1 cellular context compared by ENCODE assay signal in the genomic region with DNA sequence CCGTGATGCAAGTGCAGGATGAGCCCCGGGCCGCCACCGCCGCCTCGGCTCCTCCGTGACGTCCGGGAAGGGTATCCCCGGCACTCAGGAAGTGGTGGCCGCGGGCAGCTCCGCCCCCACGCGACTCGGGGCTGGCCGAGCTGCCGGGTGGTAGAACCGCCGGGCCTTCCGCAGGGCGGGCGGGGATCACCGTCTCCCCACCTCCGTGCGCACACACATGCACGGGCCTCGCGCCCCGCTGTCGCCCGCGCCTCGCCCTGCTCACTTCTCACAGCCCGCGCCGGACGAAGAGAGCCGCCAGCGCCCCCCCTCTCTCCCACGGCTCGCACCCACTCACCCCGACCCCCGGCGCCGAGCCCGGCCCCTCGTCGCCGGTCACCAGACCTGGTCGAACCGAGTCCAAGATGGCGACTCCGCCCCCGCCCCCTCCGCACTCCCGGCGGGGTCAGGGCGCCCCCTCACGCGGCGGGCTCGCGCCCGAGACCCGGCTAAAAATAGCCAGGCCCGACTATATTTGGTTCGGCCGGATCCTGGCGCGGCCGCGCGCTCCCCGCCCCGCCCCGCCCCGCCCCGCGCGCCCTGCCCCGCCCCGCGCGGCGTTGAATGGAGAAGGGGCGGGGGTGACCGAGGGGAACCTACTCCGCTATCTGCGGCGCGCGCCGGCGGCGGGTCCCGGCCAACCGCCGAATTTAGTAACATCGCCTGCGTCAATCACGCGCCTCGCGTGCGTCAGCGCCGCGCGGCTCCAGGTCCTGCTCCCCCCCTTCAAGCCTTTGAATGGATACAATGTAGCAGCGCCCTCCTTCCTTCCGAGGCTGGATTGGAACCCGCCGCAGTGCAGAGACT.
TF ChIP-seq lines count a peak whose summit lies in the region.

No MANE protein-coding gene starts in this region.

TF ChIP-seq in HEK293, 187 proteins besides CTCF, POLR2A, EP300 and RAD21 (continued from another document and continues in another):
- TF ChIP-seq, protein P1, sequence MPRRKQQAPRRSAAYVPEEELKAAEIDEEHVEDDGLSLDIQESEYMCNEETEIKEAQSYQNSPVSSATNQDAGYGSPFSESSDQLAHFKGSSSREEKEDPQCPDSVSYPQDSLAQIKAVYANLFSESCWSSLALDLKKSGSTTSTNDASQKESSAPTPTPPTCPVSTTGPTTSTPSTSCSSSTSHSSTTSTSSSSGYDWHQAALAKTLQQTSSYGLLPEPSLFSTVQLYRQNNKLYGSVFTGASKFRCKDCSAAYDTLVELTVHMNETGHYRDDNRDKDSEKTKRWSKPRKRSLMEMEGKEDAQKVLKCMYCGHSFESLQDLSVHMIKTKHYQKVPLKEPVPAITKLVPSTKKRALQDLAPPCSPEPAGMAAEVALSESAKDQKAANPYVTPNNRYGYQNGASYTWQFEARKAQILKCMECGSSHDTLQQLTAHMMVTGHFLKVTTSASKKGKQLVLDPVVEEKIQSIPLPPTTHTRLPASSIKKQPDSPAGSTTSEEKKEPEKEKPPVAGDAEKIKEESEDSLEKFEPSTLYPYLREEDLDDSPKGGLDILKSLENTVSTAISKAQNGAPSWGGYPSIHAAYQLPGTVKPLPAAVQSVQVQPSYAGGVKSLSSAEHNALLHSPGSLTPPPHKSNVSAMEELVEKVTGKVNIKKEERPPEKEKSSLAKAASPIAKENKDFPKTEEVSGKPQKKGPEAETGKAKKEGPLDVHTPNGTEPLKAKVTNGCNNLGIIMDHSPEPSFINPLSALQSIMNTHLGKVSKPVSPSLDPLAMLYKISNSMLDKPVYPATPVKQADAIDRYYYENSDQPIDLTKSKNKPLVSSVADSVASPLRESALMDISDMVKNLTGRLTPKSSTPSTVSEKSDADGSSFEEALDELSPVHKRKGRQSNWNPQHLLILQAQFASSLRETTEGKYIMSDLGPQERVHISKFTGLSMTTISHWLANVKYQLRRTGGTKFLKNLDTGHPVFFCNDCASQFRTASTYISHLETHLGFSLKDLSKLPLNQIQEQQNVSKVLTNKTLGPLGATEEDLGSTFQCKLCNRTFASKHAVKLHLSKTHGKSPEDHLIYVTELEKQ (tag by site-specific recombination; IDR thresholded peaks at IDR 0.05; ENCODE audit: borderline replicate concordance) = no peak; the same call in 1 of the 2 replicates
- TF ChIP-seq ZNF548 (tag by site-specific recombination; IDR thresholded peaks at IDR 0.05) (no peak), ZBTB20 (tag by site-specific recombination; IDR thresholded peaks at IDR 0.05) (peak; percentile 91), ZBTB1 (tag by site-specific recombination; IDR thresholded peaks at IDR 0.05) (no peak), ZNF132 (tag by site-specific recombination; IDR thresholded peaks at IDR 0.05; ENCODE audit: borderline replicate concordance) (no peak), ZNF211 (tag by site-specific recombination; IDR thresholded peaks at IDR 0.05; ENCODE audit: low read depth) (no peak), EGR2 (tag by site-specific recombination; IDR thresholded peaks at IDR 0.05; ENCODE audit: low read depth) (peak; percentile 87; the same call in 1 of the 2 replicates), KLF7 (tag by site-specific recombination; IDR thresholded peaks at IDR 0.05; ENCODE audit: borderline replicate concordance) (0 out of 2 replicates have a peak, but pooled peaks have one; percentile 22), ZNF335 (tag by site-specific recombination; conservative IDR thresholded peaks at IDR 0.05) (peak; percentile 60), ZNF311 (tag by site-specific recombination; IDR thresholded peaks at IDR 0.05; ENCODE audit: borderline replicate concordance) (no peak), ZNF184 (tag by site-specific recombination; IDR thresholded peaks at IDR 0.05) (no peak), YY2 (tag by site-specific recombination; IDR thresholded peaks at IDR 0.05) (peak; percentile 35; the same call in 1 of the 2 replicates), ZNF792 (tag by site-specific recombination; IDR thresholded peaks at IDR 0.05) (no peak), ZFP41 (tag by site-specific recombination; IDR thresholded peaks at IDR 0.05; ENCODE audit: borderline replicate concordance) (no peak), ZNF133 (tag by site-specific recombination; IDR thresholded peaks at IDR 0.05) (no peak), ZNF473 (tag by site-specific recombination; IDR thresholded peaks at IDR 0.05) (no peak), ZNF843 (tag by site-specific recombination; IDR thresholded peaks at IDR 0.05) (no peak), ZNF138 (tag by site-specific recombination; IDR thresholded peaks at IDR 0.05; ENCODE audit: borderline replicate concordance) (no peak), ZNF629 (tag by site-specific recombination; IDR thresholded peaks at IDR 0.05) (peak; percentile 78), GLIS1 (tag by site-specific recombination; IDR thresholded peaks at IDR 0.05) (peak; percentile 59; the same call in 1 of the 2 replicates), ZNF626 (tag by site-specific recombination; IDR thresholded peaks at IDR 0.05) (no peak), ZNF670 (tag by site-specific recombination; IDR thresholded peaks at IDR 0.05; ENCODE audit: low read depth) (no peak), SCRT1 (tag by site-specific recombination; IDR thresholded peaks at IDR 0.05; ENCODE audit: borderline replicate concordance) (no peak), ZBTB48 (tag by site-specific recombination; IDR thresholded peaks at IDR 0.05) (peak; percentile 72), ZNF660 (tag by site-specific recombination; IDR thresholded peaks at IDR 0.05) (0 out of 2 replicates have a peak, but pooled peaks have one; percentile 58), ZNF621 (tag by site-specific recombination; IDR thresholded peaks at IDR 0.05) (no peak), GFI1B (tag by site-specific recombination; IDR thresholded peaks at IDR 0.05) (no peak), ZNF423 (tag by site-specific recombination; IDR thresholded peaks at IDR 0.05) (no peak), ZFP69B (tag by site-specific recombination; IDR thresholded peaks at IDR 0.05) (peak; percentile 30; the same call in 1 of the 2 replicates), ZNF121 (tag by site-specific recombination; IDR thresholded peaks at IDR 0.05) (0 out of 2 replicates have a peak, but pooled peaks have one; percentile 14), ZNF394 (tag by site-specific recombination; IDR thresholded peaks at IDR 0.05; ENCODE audit: borderline replicate concordance) (0 out of 2 replicates have a peak, but pooled peaks have one; percentile 51)
- TF ChIP-seq, protein P2, sequence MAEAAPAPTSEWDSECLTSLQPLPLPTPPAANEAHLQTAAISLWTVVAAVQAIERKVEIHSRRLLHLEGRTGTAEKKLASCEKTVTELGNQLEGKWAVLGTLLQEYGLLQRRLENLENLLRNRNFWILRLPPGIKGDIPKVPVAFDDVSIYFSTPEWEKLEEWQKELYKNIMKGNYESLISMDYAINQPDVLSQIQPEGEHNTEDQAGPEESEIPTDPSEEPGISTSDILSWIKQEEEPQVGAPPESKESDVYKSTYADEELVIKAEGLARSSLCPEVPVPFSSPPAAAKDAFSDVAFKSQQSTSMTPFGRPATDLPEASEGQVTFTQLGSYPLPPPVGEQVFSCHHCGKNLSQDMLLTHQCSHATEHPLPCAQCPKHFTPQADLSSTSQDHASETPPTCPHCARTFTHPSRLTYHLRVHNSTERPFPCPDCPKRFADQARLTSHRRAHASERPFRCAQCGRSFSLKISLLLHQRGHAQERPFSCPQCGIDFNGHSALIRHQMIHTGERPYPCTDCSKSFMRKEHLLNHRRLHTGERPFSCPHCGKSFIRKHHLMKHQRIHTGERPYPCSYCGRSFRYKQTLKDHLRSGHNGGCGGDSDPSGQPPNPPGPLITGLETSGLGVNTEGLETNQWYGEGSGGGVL (tag by site-specific recombination; IDR thresholded peaks at IDR 0.05) = peak; percentile 57
- TF ChIP-seq, protein P3, sequence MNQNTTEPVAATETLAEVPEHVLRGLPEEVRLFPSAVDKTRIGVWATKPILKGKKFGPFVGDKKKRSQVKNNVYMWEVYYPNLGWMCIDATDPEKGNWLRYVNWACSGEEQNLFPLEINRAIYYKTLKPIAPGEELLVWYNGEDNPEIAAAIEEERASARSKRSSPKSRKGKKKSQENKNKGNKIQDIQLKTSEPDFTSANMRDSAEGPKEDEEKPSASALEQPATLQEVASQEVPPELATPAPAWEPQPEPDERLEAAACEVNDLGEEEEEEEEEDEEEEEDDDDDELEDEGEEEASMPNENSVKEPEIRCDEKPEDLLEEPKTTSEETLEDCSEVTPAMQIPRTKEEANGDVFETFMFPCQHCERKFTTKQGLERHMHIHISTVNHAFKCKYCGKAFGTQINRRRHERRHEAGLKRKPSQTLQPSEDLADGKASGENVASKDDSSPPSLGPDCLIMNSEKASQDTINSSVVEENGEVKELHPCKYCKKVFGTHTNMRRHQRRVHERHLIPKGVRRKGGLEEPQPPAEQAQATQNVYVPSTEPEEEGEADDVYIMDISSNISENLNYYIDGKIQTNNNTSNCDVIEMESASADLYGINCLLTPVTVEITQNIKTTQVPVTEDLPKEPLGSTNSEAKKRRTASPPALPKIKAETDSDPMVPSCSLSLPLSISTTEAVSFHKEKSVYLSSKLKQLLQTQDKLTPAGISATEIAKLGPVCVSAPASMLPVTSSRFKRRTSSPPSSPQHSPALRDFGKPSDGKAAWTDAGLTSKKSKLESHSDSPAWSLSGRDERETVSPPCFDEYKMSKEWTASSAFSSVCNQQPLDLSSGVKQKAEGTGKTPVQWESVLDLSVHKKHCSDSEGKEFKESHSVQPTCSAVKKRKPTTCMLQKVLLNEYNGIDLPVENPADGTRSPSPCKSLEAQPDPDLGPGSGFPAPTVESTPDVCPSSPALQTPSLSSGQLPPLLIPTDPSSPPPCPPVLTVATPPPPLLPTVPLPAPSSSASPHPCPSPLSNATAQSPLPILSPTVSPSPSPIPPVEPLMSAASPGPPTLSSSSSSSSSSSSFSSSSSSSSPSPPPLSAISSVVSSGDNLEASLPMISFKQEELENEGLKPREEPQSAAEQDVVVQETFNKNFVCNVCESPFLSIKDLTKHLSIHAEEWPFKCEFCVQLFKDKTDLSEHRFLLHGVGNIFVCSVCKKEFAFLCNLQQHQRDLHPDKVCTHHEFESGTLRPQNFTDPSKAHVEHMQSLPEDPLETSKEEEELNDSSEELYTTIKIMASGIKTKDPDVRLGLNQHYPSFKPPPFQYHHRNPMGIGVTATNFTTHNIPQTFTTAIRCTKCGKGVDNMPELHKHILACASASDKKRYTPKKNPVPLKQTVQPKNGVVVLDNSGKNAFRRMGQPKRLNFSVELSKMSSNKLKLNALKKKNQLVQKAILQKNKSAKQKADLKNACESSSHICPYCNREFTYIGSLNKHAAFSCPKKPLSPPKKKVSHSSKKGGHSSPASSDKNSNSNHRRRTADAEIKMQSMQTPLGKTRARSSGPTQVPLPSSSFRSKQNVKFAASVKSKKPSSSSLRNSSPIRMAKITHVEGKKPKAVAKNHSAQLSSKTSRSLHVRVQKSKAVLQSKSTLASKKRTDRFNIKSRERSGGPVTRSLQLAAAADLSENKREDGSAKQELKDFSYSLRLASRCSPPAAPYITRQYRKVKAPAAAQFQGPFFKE (tag by site-specific recombination; IDR thresholded peaks at IDR 0.05; ENCODE audit: borderline replicate concordance) = no peak
- TF ChIP-seq, protein P4, sequence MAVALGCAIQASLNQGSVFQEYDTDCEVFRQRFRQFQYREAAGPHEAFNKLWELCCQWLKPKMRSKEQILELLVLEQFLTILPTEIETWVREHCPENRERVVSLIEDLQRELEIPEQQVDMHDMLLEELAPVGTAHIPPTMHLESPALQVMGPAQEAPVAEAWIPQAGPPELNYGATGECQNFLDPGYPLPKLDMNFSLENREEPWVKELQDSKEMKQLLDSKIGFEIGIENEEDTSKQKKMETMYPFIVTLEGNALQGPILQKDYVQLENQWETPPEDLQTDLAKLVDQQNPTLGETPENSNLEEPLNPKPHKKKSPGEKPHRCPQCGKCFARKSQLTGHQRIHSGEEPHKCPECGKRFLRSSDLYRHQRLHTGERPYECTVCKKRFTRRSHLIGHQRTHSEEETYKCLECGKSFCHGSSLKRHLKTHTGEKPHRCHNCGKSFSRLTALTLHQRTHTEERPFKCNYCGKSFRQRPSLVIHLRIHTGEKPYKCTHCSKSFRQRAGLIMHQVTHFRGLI (tag by site-specific recombination; IDR thresholded peaks at IDR 0.05) = peak; percentile 68
- TF ChIP-seq, protein P5, sequence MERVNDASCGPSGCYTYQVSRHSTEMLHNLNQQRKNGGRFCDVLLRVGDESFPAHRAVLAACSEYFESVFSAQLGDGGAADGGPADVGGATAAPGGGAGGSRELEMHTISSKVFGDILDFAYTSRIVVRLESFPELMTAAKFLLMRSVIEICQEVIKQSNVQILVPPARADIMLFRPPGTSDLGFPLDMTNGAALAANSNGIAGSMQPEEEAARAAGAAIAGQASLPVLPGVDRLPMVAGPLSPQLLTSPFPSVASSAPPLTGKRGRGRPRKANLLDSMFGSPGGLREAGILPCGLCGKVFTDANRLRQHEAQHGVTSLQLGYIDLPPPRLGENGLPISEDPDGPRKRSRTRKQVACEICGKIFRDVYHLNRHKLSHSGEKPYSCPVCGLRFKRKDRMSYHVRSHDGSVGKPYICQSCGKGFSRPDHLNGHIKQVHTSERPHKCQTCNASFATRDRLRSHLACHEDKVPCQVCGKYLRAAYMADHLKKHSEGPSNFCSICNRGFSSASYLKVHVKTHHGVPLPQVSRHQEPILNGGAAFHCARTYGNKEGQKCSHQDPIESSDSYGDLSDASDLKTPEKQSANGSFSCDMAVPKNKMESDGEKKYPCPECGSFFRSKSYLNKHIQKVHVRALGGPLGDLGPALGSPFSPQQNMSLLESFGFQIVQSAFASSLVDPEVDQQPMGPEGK (tag by site-specific recombination; IDR thresholded peaks at IDR 0.05) = peak; percentile 84
- TF ChIP-seq, protein P6, sequence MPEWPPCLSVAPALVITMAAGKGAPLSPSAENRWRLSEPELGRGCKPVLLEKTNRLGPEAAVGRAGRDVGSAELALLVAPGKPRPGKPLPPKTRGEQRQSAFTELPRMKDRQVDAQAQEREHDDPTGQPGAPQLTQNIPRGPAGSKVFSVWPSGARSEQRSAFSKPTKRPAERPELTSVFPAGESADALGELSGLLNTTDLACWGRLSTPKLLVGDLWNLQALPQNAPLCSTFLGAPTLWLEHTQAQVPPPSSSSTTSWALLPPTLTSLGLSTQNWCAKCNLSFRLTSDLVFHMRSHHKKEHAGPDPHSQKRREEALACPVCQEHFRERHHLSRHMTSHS (tag by site-specific recombination; IDR thresholded peaks at IDR 0.05) = no peak
- TF ChIP-seq, protein P7, sequence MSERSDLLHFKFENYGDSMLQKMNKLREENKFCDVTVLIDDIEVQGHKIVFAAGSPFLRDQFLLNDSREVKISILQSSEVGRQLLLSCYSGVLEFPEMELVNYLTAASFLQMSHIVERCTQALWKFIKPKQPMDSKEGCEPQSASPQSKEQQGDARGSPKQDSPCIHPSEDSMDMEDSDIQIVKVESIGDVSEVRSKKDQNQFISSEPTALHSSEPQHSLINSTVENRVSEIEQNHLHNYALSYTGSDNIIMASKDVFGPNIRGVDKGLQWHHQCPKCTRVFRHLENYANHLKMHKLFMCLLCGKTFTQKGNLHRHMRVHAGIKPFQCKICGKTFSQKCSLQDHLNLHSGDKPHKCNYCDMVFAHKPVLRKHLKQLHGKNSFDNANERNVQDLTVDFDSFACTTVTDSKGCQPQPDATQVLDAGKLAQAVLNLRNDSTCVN (tag by site-specific recombination; optimal IDR thresholded peaks at IDR 0.05) = peak; percentile 94
- TF ChIP-seq, protein P8, sequence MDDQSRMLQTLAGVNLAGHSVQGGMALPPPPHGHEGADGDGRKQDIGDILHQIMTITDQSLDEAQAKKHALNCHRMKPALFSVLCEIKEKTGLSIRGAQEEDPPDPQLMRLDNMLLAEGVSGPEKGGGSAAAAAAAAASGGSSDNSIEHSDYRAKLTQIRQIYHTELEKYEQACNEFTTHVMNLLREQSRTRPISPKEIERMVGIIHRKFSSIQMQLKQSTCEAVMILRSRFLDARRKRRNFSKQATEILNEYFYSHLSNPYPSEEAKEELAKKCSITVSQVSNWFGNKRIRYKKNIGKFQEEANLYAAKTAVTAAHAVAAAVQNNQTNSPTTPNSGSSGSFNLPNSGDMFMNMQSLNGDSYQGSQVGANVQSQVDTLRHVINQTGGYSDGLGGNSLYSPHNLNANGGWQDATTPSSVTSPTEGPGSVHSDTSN (CRISPR knock-in tag; IDR thresholded peaks at IDR 0.05) = no peak
